8 cellular contexts compared by ENCODE assay signal in genomic region chr14:54572316-54572715, GRCh38. TPM values are rescaled to one million over a fixed set of nuclear protein-coding genes. Genes with fewer than 3 reads are reported as not detected.
A peak's percentile ranks its signal among the peaks of the same experiment; 100 is the strongest.
DNase-seq lines count a peak whose midpoint lies in the region; ATAC-seq and TF ChIP-seq lines count a peak whose summit lies in the region.

No MANE protein-coding gene starts in this region.

- WGBS in psoas muscle, 3 donors, result 95 to 99% (median 97%) methylated on average over 2 of the region's 2 CpGs

- ATAC-seq in psoas muscle, result no peak
- ATAC-seq in omental fat pad (ENCODE audit: low FRiP score), result no peak

- CTCF ChIA-PET in CD8-positive, alpha-beta memory T cell (lab: Charles Lee), result interaction anchor here (1.2 kb wide), 1 partner anchor 200 kb away, joined by 5 read pairs; no protein-coding TSS in a partner anchor

- intact Hi-C loops in psoas muscle (cut with DNase I), result loop anchor here in 1 of 2 donors (5.0 kb wide), 1 partner anchor 35 kb away; no protein-coding TSS in a partner anchor

- no peaks in the 10 kb centered on the region for H3F3A ChIP-seq in MM.1S (ENCODE audit: insufficient read depth, low read length)

- no peak overlapping the region for H3K4me2 ChIP-seq in MM.1S (ENCODE audit: low read depth, low read length)

- no peak overlapping the region for H3K9ac ChIP-seq in MM.1S (ENCODE audit: low read length)

- H3K9me3 Mint-ChIP-seq in brain, result peaks cover 5 to 10% (median 6%) of the 10 kb centered on the region in 5 experiments
- H3K9me3 Mint-ChIP-seq in CD8-positive, alpha-beta memory T cell, result peaks cover 13 to 21% (median 17%) of the 10 kb centered on the region in 5 donors

- H3K27ac ChIP-seq in MM.1S (ENCODE audit: low read length) (no peak overlapping the region), psoas muscle (peak overlapping the region; percentile 99)
- no peak overlapping the region for H3K27ac ChIP-seq in CD8-positive, alpha-beta memory T cell (ENCODE audit: low read depth, low read length)

- H3K9me2 ChIP-seq in MM.1S (replicated peaks; ENCODE audit: insufficient read depth, low read length), result no peaks in the 10 kb centered on the region

- POLR2A ChIA-PET in CD8-positive, alpha-beta memory T cell (lab: Charles Lee), result no interaction called here

- peaks cover 58% of the 10 kb centered on the region for H3K4me1 Mint-ChIP-seq in brain
- peaks cover 6 to 13% (median 6%) of the 10 kb centered on the region in 3 donors for H3K4me1 Mint-ChIP-seq in CD8-positive, alpha-beta memory T cell

- H3K4me3 Mint-ChIP-seq in brain, result no peak overlapping the region
- H3K4me3 Mint-ChIP-seq in CD8-positive, alpha-beta memory T cell, result no peak overlapping the region

- H3K27me3 ChIP-seq in MM.1S (replicated peaks; ENCODE audit: insufficient read depth, low read length), result no peaks in the 10 kb centered on the region
- no peaks in the 10 kb centered on the region for H3K27me3 ChIP-seq in psoas muscle (ENCODE audit: insufficient read depth in 3 of 3, low read length in 2 of 3)
- peaks cover 6% of the 10 kb centered on the region for H3K27me3 ChIP-seq in CD8-positive, alpha-beta memory T cell (ENCODE audit: insufficient read depth, low read length, poor library complexity, severe bottlenecking)

- H4K20me1 ChIP-seq in MM.1S (ENCODE audit: insufficient read depth, low read length), result no peaks in the 10 kb centered on the region

- no peaks in the 10 kb centered on the region for H3K79me2 ChIP-seq in MM.1S (ENCODE audit: low read length)

- H3K4me3 ChIP-seq in MM.1S (ENCODE audit: low read length) (no peak overlapping the region), psoas muscle (no peak overlapping the region)
- no peak overlapping the region for H3K4me3 ChIP-seq in CD8-positive, alpha-beta memory T cell (ENCODE audit: low read length)

- H3K4me1 ChIP-seq in MM.1S (ENCODE audit: low read length), result no peaks in the 10 kb centered on the region
- peaks cover 80% of the 10 kb centered on the region for H3K4me1 ChIP-seq in psoas muscle
- peaks cover 4% of the 10 kb centered on the region for H3K4me1 ChIP-seq in CD8-positive, alpha-beta memory T cell (ENCODE audit: insufficient read depth, low read length)

- H3K36me3 Mint-ChIP-seq in brain, result peaks cover 23% of the 10 kb centered on the region
- peaks cover 6 to 25% (median 8%) of the 10 kb centered on the region in 3 donors for H3K36me3 Mint-ChIP-seq in CD8-positive, alpha-beta memory T cell

- DNase-seq in NCI-H82 (lab: John Stamatoyannopoulos, UW) (peak; percentile 21), NCI-H82 treated with DMSO at 0.1 percent for 48 hours (lab: John Stamatoyannopoulos, UW; ENCODE audit: unreplicated experiment) (no peak), MM.1S (peak; percentile 25), psoas muscle (no peak), NCI-H510A (lab: John Stamatoyannopoulos, UW) (no peak), omental fat pad (ENCODE audit: low spot score) (no peak)
- DNase-seq in CD8-positive, alpha-beta memory T cell, result no peak

- H3K27ac Mint-ChIP-seq in brain, result no peak overlapping the region
- no peak overlapping the region for H3K27ac Mint-ChIP-seq in CD8-positive, alpha-beta memory T cell

- peaks cover 14% of the 10 kb centered on the region for H3K27me3 Mint-ChIP-seq in brain
- peaks cover 21 to 70% of the 10 kb centered on the region in 2 donors for H3K27me3 Mint-ChIP-seq in CD8-positive, alpha-beta memory T cell

- H3K9me3 ChIP-seq in MM.1S (replicated peaks; ENCODE audit: insufficient read depth, low read length) (no peaks in the 10 kb centered on the region), psoas muscle (peaks cover 8% of the 10 kb centered on the region)
- no peaks in the 10 kb centered on the region for H3K9me3 ChIP-seq in CD8-positive, alpha-beta memory T cell (ENCODE audit: low read length)

- TF ChIP-seq CTCF in MM.1S (IDR thresholded peaks at IDR 0.05; ENCODE audit: low read length) (peak; percentile 49), brain (conservative IDR thresholded peaks at IDR 0.05) (peak; percentile 54 to 66), psoas muscle (IDR thresholded peaks at IDR 0.05) (peak; percentile 37), omental fat pad (IDR thresholded peaks at IDR 0.05) (no peak)

- H3K36me3 ChIP-seq in MM.1S (replicated peaks; ENCODE audit: insufficient read depth, low read length), result no peaks in the 10 kb centered on the region
- peaks cover 0 to 12% of the 10 kb centered on the region in 2 donors for H3K36me3 ChIP-seq in psoas muscle (ENCODE audit: insufficient read depth in 1 of 2, low read depth in 1 of 2)
- H3K36me3 ChIP-seq in CD8-positive, alpha-beta memory T cell (ENCODE audit: insufficient read depth, low read length), result no peaks in the 10 kb centered on the region

- no peak overlapping the region for H2AFZ ChIP-seq in MM.1S (ENCODE audit: low read length)

RNA-seq across cellular contexts. Expression of gene SAMD4A, which starts 5.4 kb away (rescaled TPM):
- polyA plus RNA-seq in brain (ENCODE audit: insufficient read depth, low read depth, low replicate concordance) (3.1 TPM), psoas muscle (10 to 100 TPM in 2 of 3 donors, 1 to 10 TPM in 1; 9.6 to 67.9 (median 22.1) TPM)
- total RNA-seq in psoas muscle (100 to 1,000 TPM in 1 of 4 donors, 10 to 100 TPM in 3; 66.7 to 139 (median 76.3) TPM), omental fat pad (100 to 1,000 TPM in 1 of 4 donors, 10 to 100 TPM in 3; 33.9 to 116 (median 38.3) TPM)
- total RNA-seq in CD8-positive, alpha-beta memory T cell, result 1 to 10 TPM; 2.4 to 2.7 TPM
- not detected for polyA plus RNA-seq in CD8-positive, alpha-beta memory T cell

Comparison
In these comparisons a context has a peak if more than half of its experiments do, and no peak if none do; other contexts are left out.
1. DNase-seq: peak in NCI-H82 (single experiment) and MM.1S (single experiment); none in NCI-H82 treated with DMSO at 0.1 percent for 48 hours (single experiment), psoas muscle (0 of 2), NCI-H510A (single experiment), CD8-positive, alpha-beta memory T cell (0 of 5) and omental fat pad (single experiment).
2. CTCF ChIP-seq: peak in MM.1S (single experiment), brain (2 of 2) and psoas muscle (single experiment); none in omental fat pad (0 of 3).
3. RNA of gene SAMD4A, which starts 5.4 kb away (total RNA-seq): 66.7 to 139 TPM in psoas muscle and 33.9 to 116 TPM in omental fat pad; 2.4 to 2.7 TPM in CD8-positive, alpha-beta memory T cell; every median in the first group is over 4 times any median in the second.